In the genomic region with DNA sequence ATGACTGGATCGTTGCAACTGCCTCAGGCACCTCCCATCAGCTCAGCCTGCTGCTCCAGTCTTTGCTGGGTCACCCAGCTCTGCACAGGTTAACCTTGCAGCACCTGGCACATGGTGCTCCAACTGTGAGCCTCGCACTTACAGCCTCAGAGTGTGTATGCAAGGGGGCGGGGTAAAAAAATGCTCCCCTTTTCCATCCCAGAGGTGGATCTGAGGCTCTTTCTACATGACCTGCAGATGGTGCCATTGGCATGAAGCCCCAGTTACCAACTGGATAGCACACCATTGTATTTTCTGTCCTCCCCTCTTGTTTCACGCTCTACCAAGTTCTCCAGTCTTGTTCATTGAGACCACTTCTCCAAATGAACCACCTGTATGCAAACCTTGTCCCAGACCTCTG, we compare ENCODE assay signal across 10 cellular contexts. TPM values are rescaled to one million over a fixed set of nuclear protein-coding genes. Genes with fewer than 3 reads are reported as not detected.
DNase-seq lines count a peak whose midpoint lies in the region; ATAC-seq, FAIRE-seq and TF ChIP-seq lines count a peak whose summit lies in the region.
"Had no signal": no experiment of that assay in that cellular context is flagged by ENCODE, and none has a peak within 500 bp of the region (broad histone marks: within the 10 kb centered on the region; RNA-seq: fewer than 3 reads in every experiment).

No MANE protein-coding gene starts in this region.

- H3K9me3 ChIP-seq in right atrium auricular region = no peaks in the 10 kb centered on the region

- no peaks in the 10 kb centered on the region for H3K36me3 ChIP-seq in right atrium auricular region

- ATAC-seq in foreskin keratinocyte (no peak), HG03342 (IDR thresholded peaks at IDR 0.05; ENCODE audit: unreplicated experiment) (no peak)
- ATAC-seq: effector memory CD8-positive, alpha-beta T cell had no signal

- TF ChIP-seq CTCF in right atrium auricular region (IDR thresholded peaks at IDR 0.05) (peak; percentile 14 to 61), foreskin keratinocyte (conservative IDR thresholded peaks at IDR 0.05) (no peak)

- no peaks in the 10 kb centered on the region for H3K4me1 ChIP-seq in right atrium auricular region
- H3K4me1 ChIP-seq in foreskin keratinocyte = no peaks in the 10 kb centered on the region

- FAIRE-seq in RCC 7860 (lab: Jason Lieb, UNC) = no peak

- peak; percentile 47 for DNase-seq in COR-L47 (lab: John Stamatoyannopoulos, UW)
- peak; percentile 5 for DNase-seq in HCEC 1CT
- peak; percentile 43 for DNase-seq in OCI-M1 (lab: John Stamatoyannopoulos, UW)
- no peak for DNase-seq in right atrium auricular region (ENCODE audit: low spot score)
- DNase-seq in foreskin keratinocyte = no peak
- no peak for DNase-seq in RCC 7860 (ENCODE audit: low spot score)
- no peak for DNase-seq in activated gamma-delta T cell (lab: John Stamatoyannopoulos, UW)
- DNase-seq: effector memory CD8-positive, alpha-beta T cell; stimulated activated naive CD4-positive, alpha-beta T cell treated with Interleukin-2 at 50 U/mL for 16 hours had no signal

- H3K27me3 ChIP-seq in right atrium auricular region = no peaks in the 10 kb centered on the region
- peaks cover 1% of the 10 kb centered on the region for H3K27me3 ChIP-seq in foreskin keratinocyte

- no peak overlapping the region for H3K4me3 ChIP-seq in right atrium auricular region

- H3K27ac ChIP-seq in right atrium auricular region = no peak overlapping the region
- no peak overlapping the region for H3K27ac ChIP-seq in foreskin keratinocyte

RNA-seq across cellular contexts. Expression of a gene that starts 46.2 kb away (rescaled TPM):
- total RNA-seq in right atrium auricular region (under 1 TPM; 0.15 to 0.63 TPM), foreskin keratinocyte (not detected in 2 replicates)
- polyA plus RNA-seq in foreskin keratinocyte = not detected in 2 replicates

Comparison
In these comparisons a context has a peak if more than half of its experiments do, and no peak if none do; other contexts are left out.
1. DNase-seq: peak in COR-L47 (single experiment), HCEC 1CT (single experiment) and OCI-M1 (single experiment); none in right atrium auricular region (single experiment), foreskin keratinocyte (0 of 2), RCC 7860 (single experiment) and activated gamma-delta T cell (single experiment).